In the genomic region with DNA sequence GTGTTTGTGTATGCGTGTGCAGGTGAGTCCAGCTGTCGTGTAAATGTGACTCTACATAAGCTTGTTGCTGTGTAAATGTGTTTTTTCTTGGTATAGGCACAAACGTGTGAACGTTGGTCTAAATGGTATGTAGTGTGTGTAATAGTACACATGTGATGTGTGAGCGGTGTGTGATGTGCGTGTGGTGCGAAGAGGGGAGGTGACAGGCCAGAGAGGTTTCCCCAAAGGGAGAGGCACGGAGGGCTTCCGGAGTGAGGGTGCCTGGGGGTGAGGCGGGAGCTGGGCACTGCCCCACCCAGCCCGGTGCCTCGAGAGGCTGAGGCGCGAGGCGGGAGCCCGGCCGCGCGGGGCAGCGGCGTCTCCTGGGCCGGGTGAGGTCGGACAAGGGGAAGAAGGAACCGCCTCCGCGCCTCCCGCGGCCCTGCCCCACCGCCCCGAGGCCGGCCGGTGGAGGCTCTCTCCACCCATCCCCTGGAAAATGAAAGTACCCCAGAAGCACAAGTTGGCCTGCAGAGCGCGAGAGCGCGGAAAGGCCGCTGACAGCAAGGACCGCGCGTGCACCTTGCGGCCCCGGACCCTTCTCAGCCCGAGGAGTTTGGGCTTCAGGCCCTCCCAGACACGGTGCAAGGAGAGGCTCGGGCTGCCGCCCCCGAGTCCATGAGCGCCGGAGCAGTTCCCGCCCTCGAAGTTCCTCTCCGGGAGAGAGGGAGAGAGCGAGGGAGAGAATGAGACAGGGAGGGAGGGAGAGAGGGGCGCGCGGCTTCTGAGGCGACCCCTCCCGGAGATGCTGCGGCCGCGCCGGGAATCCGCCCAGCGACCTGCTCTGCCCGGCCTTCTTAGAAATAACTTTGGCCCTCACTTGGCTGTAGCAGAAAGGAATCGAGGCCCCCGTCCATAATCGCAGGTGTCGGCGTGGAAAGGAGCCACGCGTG, we compare ENCODE assay signal across 1 cellular context.
TF ChIP-seq lines count a peak whose summit lies in the region.

No MANE protein-coding gene starts in this region.

TF ChIP-seq in HepG2, 621 proteins besides CTCF, POLR2A, EP300 and RAD21 (continued from another document and continues in another):
- TF ChIP-seq FOXA1 (IDR thresholded peaks at IDR 0.05): no peak
- no peak for TF ChIP-seq FOXA1 (CRISPR knock-in tag; IDR thresholded peaks at IDR 0.05)
- TF ChIP-seq FOXO1 (CRISPR knock-in tag; IDR thresholded peaks at IDR 0.05): no peak
- TF ChIP-seq ZNF225 (CRISPR knock-in tag; IDR thresholded peaks at IDR 0.05): no peak
- 0 out of 2 replicates have a peak, but pooled peaks have one; percentile 29 for TF ChIP-seq ZBTB7B (CRISPR knock-in tag; IDR thresholded peaks at IDR 0.05)
- TF ChIP-seq ZNF12 (CRISPR knock-in tag; IDR thresholded peaks at IDR 0.05): no peak
- no peak; the same call in 1 of the 2 replicates for TF ChIP-seq ZBTB7A (CRISPR knock-in tag; IDR thresholded peaks at IDR 0.05)
- TF ChIP-seq HOXA3 (CRISPR knock-in tag; IDR thresholded peaks at IDR 0.05): 0 out of 2 replicates have a peak, but pooled peaks have one; percentile 23
- TF ChIP-seq, protein P1, sequence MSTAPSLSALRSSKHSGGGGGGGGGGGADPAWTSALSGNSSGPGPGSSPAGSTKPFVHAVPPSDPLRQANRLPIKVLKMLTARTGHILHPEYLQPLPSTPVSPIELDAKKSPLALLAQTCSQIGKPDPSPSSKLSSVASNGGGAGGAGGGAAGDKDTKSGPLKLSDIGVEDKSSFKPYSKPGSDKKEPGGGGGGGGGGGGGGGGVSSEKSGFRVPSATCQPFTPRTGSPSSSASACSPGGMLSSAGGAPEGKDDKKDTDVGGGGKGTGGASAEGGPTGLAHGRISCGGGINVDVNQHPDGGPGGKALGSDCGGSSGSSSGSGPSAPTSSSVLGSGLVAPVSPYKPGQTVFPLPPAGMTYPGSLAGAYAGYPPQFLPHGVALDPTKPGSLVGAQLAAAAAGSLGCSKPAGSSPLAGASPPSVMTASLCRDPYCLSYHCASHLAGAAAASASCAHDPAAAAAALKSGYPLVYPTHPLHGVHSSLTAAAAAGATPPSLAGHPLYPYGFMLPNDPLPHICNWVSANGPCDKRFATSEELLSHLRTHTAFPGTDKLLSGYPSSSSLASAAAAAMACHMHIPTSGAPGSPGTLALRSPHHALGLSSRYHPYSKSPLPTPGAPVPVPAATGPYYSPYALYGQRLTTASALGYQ (CRISPR knock-in tag; IDR thresholded peaks at IDR 0.05): no peak
- TF ChIP-seq ZNF460 (CRISPR knock-in tag; IDR thresholded peaks at IDR 0.05; ENCODE audit: borderline replicate concordance): no peak
- TF ChIP-seq SAFB2 (CRISPR knock-in tag; IDR thresholded peaks at IDR 0.05; ENCODE audit: borderline replicate concordance, low read depth): no peak
- 0 out of 2 replicates have a peak, but pooled peaks have one; percentile 28 for TF ChIP-seq ZFY (CRISPR knock-in tag; IDR thresholded peaks at IDR 0.05)
- TF ChIP-seq, protein P2, sequence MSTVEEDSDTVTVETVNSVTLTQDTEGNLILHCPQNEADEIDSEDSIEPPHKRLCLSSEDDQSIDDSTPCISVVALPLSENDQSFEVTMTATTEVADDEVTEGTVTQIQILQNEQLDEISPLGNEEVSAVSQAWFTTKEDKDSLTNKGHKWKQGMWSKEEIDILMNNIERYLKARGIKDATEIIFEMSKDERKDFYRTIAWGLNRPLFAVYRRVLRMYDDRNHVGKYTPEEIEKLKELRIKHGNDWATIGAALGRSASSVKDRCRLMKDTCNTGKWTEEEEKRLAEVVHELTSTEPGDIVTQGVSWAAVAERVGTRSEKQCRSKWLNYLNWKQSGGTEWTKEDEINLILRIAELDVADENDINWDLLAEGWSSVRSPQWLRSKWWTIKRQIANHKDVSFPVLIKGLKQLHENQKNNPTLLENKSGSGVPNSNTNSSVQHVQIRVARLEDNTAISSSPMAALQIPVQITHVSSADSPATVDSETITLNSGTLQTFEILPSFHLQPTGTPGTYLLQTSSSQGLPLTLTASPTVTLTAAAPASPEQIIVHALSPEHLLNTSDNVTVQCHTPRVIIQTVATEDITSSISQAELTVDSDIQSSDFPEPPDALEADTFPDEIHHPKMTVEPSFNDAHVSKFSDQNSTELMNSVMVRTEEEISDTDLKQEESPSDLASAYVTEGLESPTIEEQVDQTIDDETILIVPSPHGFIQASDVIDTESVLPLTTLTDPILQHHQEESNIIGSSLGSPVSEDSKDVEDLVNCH (CRISPR knock-in tag; IDR thresholded peaks at IDR 0.05): no peak
- TF ChIP-seq, protein P3, sequence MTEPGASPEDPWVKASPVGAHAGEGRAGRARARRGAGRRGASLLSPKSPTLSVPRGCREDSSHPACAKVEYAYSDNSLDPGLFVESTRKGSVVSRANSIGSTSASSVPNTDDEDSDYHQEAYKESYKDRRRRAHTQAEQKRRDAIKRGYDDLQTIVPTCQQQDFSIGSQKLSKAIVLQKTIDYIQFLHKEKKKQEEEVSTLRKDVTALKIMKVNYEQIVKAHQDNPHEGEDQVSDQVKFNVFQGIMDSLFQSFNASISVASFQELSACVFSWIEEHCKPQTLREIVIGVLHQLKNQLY (CRISPR knock-in tag; IDR thresholded peaks at IDR 0.05): no peak
- no peak for TF ChIP-seq ATF7 (IDR thresholded peaks at IDR 0.05)
- no peak for TF ChIP-seq ATF7 (CRISPR knock-in tag; IDR thresholded peaks at IDR 0.05)
- TF ChIP-seq DR1 (CRISPR knock-in tag; IDR thresholded peaks at IDR 0.05): peak; percentile 43; the same call in 1 of the 2 replicates
- TF ChIP-seq ZNF550 (CRISPR knock-in tag; IDR thresholded peaks at IDR 0.05; ENCODE audit: borderline replicate concordance): no peak
- peak; percentile 51; the same call in 1 of the 2 replicates for TF ChIP-seq MTF2 (CRISPR knock-in tag; IDR thresholded peaks at IDR 0.05; ENCODE audit: borderline replicate concordance)
- peak; percentile 49; the same call in 1 of the 2 replicates for TF ChIP-seq KDM5B (CRISPR knock-in tag; IDR thresholded peaks at IDR 0.05; ENCODE audit: borderline replicate concordance)
- TF ChIP-seq, protein P4, sequence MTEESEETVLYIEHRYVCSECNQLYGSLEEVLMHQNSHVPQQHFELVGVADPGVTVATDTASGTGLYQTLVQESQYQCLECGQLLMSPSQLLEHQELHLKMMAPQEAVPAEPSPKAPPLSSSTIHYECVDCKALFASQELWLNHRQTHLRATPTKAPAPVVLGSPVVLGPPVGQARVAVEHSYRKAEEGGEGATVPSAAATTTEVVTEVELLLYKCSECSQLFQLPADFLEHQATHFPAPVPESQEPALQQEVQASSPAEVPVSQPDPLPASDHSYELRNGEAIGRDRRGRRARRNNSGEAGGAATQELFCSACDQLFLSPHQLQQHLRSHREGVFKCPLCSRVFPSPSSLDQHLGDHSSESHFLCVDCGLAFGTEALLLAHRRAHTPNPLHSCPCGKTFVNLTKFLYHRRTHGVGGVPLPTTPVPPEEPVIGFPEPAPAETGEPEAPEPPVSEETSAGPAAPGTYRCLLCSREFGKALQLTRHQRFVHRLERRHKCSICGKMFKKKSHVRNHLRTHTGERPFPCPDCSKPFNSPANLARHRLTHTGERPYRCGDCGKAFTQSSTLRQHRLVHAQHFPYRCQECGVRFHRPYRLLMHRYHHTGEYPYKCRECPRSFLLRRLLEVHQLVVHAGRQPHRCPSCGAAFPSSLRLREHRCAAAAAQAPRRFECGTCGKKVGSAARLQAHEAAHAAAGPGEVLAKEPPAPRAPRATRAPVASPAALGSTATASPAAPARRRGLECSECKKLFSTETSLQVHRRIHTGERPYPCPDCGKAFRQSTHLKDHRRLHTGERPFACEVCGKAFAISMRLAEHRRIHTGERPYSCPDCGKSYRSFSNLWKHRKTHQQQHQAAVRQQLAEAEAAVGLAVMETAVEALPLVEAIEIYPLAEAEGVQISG (CRISPR knock-in tag; IDR thresholded peaks at IDR 0.05): peak; percentile 39; the same call in 1 of the 2 replicates
- no peak for TF ChIP-seq POLR2AphosphoS2 (IDR thresholded peaks at IDR 0.05; ENCODE audit: low read depth, low read length)
- TF ChIP-seq NCOA2 (CRISPR knock-in tag; IDR thresholded peaks at IDR 0.05): no peak
- no peak for TF ChIP-seq PAX8 (CRISPR knock-in tag; IDR thresholded peaks at IDR 0.05; ENCODE audit: borderline replicate concordance)
- TF ChIP-seq, protein P5, sequence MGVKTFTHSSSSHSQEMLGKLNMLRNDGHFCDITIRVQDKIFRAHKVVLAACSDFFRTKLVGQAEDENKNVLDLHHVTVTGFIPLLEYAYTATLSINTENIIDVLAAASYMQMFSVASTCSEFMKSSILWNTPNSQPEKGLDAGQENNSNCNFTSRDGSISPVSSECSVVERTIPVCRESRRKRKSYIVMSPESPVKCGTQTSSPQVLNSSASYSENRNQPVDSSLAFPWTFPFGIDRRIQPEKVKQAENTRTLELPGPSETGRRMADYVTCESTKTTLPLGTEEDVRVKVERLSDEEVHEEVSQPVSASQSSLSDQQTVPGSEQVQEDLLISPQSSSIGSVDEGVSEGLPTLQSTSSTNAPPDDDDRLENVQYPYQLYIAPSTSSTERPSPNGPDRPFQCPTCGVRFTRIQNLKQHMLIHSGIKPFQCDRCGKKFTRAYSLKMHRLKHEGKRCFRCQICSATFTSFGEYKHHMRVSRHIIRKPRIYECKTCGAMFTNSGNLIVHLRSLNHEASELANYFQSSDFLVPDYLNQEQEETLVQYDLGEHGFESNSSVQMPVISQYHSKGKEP (CRISPR knock-in tag; IDR thresholded peaks at IDR 0.05): no peak
- TF ChIP-seq GZF1 (CRISPR knock-in tag; IDR thresholded peaks at IDR 0.05): no peak
- 0 out of 2 replicates have a peak, but pooled peaks have one; percentile 43 for TF ChIP-seq NKX3-1 (CRISPR knock-in tag; IDR thresholded peaks at IDR 0.05)
- TF ChIP-seq ZNF883 (CRISPR knock-in tag; IDR thresholded peaks at IDR 0.05; ENCODE audit: not compliant biosample characterization): peak; percentile 54
- peak; percentile 31; the same call in 1 of the 2 replicates for TF ChIP-seq HES4 (CRISPR knock-in tag; IDR thresholded peaks at IDR 0.05; ENCODE audit: borderline replicate concordance)
- no peak for TF ChIP-seq YEATS4 (CRISPR knock-in tag; IDR thresholded peaks at IDR 0.05; ENCODE audit: borderline replicate concordance)
- TF ChIP-seq, protein P6, sequence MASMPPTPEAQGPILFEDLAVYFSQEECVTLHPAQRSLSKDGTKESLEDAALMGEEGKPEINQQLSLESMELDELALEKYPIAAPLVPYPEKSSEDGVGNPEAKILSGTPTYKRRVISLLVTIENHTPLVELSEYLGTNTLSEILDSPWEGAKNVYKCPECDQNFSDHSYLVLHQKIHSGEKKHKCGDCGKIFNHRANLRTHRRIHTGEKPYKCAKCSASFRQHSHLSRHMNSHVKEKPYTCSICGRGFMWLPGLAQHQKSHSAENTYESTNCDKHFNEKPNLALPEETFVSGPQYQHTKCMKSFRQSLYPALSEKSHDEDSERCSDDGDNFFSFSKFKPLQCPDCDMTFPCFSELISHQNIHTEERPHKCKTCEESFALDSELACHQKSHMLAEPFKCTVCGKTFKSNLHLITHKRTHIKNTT (CRISPR knock-in tag; IDR thresholded peaks at IDR 0.05): no peak
- TF ChIP-seq PCBP1 (IDR thresholded peaks at IDR 0.05; ENCODE audit: borderline replicate concordance, low read depth, low read length): no peak
- TF ChIP-seq REPIN1 (CRISPR knock-in tag; IDR thresholded peaks at IDR 0.05; ENCODE audit: borderline replicate concordance, low read depth): no peak
- TF ChIP-seq, protein P7, sequence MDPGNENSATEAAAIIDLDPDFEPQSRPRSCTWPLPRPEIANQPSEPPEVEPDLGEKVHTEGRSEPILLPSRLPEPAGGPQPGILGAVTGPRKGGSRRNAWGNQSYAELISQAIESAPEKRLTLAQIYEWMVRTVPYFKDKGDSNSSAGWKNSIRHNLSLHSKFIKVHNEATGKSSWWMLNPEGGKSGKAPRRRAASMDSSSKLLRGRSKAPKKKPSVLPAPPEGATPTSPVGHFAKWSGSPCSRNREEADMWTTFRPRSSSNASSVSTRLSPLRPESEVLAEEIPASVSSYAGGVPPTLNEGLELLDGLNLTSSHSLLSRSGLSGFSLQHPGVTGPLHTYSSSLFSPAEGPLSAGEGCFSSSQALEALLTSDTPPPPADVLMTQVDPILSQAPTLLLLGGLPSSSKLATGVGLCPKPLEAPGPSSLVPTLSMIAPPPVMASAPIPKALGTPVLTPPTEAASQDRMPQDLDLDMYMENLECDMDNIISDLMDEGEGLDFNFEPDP (CRISPR knock-in tag; conservative IDR thresholded peaks at IDR 0.05): no peak
- TF ChIP-seq ATF7-NPFF (CRISPR knock-in tag; IDR thresholded peaks at IDR 0.05; ENCODE audit: low read depth): no peak
- TF ChIP-seq, protein P8, sequence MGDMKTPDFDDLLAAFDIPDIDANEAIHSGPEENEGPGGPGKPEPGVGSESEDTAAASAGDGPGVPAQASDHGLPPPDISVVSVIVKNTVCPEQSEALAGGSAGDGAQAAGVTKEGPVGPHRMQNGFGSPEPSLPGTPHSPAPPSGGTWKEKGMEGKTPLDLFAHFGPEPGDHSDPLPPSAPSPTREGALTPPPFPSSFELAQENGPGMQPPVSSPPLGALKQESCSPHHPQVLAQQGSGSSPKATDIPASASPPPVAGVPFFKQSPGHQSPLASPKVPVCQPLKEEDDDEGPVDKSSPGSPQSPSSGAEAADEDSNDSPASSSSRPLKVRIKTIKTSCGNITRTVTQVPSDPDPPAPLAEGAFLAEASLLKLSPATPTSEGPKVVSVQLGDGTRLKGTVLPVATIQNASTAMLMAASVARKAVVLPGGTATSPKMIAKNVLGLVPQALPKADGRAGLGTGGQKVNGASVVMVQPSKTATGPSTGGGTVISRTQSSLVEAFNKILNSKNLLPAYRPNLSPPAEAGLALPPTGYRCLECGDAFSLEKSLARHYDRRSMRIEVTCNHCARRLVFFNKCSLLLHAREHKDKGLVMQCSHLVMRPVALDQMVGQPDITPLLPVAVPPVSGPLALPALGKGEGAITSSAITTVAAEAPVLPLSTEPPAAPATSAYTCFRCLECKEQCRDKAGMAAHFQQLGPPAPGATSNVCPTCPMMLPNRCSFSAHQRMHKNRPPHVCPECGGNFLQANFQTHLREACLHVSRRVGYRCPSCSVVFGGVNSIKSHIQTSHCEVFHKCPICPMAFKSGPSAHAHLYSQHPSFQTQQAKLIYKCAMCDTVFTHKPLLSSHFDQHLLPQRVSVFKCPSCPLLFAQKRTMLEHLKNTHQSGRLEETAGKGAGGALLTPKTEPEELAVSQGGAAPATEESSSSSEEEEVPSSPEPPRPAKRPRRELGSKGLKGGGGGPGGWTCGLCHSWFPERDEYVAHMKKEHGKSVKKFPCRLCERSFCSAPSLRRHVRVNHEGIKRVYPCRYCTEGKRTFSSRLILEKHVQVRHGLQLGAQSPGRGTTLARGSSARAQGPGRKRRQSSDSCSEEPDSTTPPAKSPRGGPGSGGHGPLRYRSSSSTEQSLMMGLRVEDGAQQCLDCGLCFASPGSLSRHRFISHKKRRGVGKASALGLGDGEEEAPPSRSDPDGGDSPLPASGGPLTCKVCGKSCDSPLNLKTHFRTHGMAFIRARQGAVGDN (CRISPR knock-in tag; IDR thresholded peaks at IDR 0.05): peak; percentile 73
- TF ChIP-seq MED13 (CRISPR knock-in tag; IDR thresholded peaks at IDR 0.05): no peak
- no peak for TF ChIP-seq NFIC (IDR thresholded peaks at IDR 0.05; ENCODE audit: low read length)
- no peak for TF ChIP-seq GTF2F1 (IDR thresholded peaks at IDR 0.05; ENCODE audit: low read length)
- TF ChIP-seq, protein P9, sequence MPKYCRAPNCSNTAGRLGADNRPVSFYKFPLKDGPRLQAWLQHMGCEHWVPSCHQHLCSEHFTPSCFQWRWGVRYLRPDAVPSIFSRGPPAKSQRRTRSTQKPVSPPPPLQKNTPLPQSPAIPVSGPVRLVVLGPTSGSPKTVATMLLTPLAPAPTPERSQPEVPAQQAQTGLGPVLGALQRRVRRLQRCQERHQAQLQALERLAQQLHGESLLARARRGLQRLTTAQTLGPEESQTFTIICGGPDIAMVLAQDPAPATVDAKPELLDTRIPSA (CRISPR knock-in tag; IDR thresholded peaks at IDR 0.05; ENCODE audit: borderline replicate concordance): no peak
- no peak for TF ChIP-seq HOXA5 (CRISPR knock-in tag; IDR thresholded peaks at IDR 0.05)
- no peak for TF ChIP-seq POLR2AphosphoS5 (IDR thresholded peaks at IDR 0.05; ENCODE audit: low read depth, low read length)
- TF ChIP-seq GATAD2A (CRISPR knock-in tag; IDR thresholded peaks at IDR 0.05): no peak
- no peak for TF ChIP-seq HMGA1 (CRISPR knock-in tag; conservative IDR thresholded peaks at IDR 0.05)
- TF ChIP-seq HDAC1 (CRISPR knock-in tag; IDR thresholded peaks at IDR 0.05): no peak
- no peak for TF ChIP-seq PHF20 (CRISPR knock-in tag; IDR thresholded peaks at IDR 0.05)
